ENCODE assay signal across 8 cellular contexts in genomic region chr7:26200113-26200443, GRCh38. TPM values are rescaled to one million over a fixed set of nuclear protein-coding genes. Genes with fewer than 3 reads are reported as not detected.
DNase-seq lines count a peak whose midpoint lies in the region; ATAC-seq, FAIRE-seq and TF ChIP-seq lines count a peak whose summit lies in the region.

No MANE protein-coding gene starts in this region.

- TF ChIP-seq EP300 in H1 (IDR thresholded peaks at IDR 0.05; ENCODE audit: borderline replicate concordance in 1 of 2, low read depth in 2 of 2, low read length in 2 of 2): no peak

- H3K4ac ChIP-seq in H1 (replicated peaks; ENCODE audit: insufficient read length, low read depth, low read length): peak overlapping the region; percentile 96

- intact Hi-C loops in Calu3 (cut with micrococcal nuclease; ENCODE audit: unreplicated experiment): loop anchor here (5.0 kb wide), 3 partner anchors 87 to 167 kb away; no protein-coding TSS in a partner anchor

- H3K4me1 ChIP-seq in H1 (replicated peaks in 1 of 4; ENCODE audit: control insufficient read depth in 3 of 4, insufficient read depth in 4 of 4, low read length in 3 of 4): peaks cover 0 to 9% (median 3%) of the 10 kb centered on the region in 4 experiments; a peak in 3 of 7 replicates

- peaks cover 57 to 89% of the 10 kb centered on the region in 2 experiments for H3K79me2 ChIP-seq in H1 (ENCODE audit: control insufficient read depth in 1 of 2, insufficient read depth in 2 of 2, low read length in 2 of 2)

- no peaks in the 10 kb centered on the region for H3K79me1 ChIP-seq in H1 (ENCODE audit: low read depth, low read length)

- H3K23me2 ChIP-seq in H1 (ENCODE audit: low read depth, low read length): peaks cover 3% of the 10 kb centered on the region; the same call in 1 of the 2 replicates

- H2AK5ac ChIP-seq in H1 (ENCODE audit: low read depth, low read length): peak overlapping the region; percentile 99

- no TSS peak for BruUV-seq in Calu3 (replicated peaks; lab: Mats Ljungman, UMichigan)

- peak overlapping the region; percentile 16 for H2BK120ac ChIP-seq in H1 (replicated peaks; ENCODE audit: low read depth, low read length)

- TF ChIP-seq POLR2A in H1 (IDR thresholded peaks at IDR 0.05; ENCODE audit: control extremely low read depth in 1 of 2, low read depth in 2 of 2, low read length in 2 of 2): no peak; a peak in 1 of 3 replicates

- H3K36me3 Mint-ChIP-seq in Calu3 (ENCODE audit: insufficient read depth, unreplicated experiment): peaks cover 98% of the 10 kb centered on the region
- peaks cover 77% of the 10 kb centered on the region for H3K36me3 Mint-ChIP-seq in activated CD8-positive, alpha-beta memory T cell treated with anti-CD3 and anti-CD28 coated beads, Interleukin-2, amount 10 ng/mL, durations not matched to agents 7 days and 5 days

- WGBS in H1 (ENCODE audit: extremely low coverage in 1 of 2, insufficient coverage in 1 of 2, insufficient read length in 1 of 2, insufficient replicate concordance in 2 of 2, low coverage in 1 of 2, low lambda C conversion rate in 2 of 2, missing lambda C conversion rate in 1 of 2), 2 experiments: 2% methylated on average over 23 of the region's 28 CpGs; no CpG with 5 or more reads in 1 of the 2 experiments

- FAIRE-seq in H1 (lab: Jason Lieb, UNC): no peak

- no peak overlapping the region for H2AFZ ChIP-seq in H1 (ENCODE audit: low read length)

- H3K36me3 ChIP-seq in H1 (ENCODE audit: control insufficient read depth in 2 of 4, insufficient read depth in 4 of 4, low read length in 3 of 4): peaks cover 20 to 61% (median 38%) of the 10 kb centered on the region in 4 experiments

- TF ChIP-seq RAD21 in H1 (IDR thresholded peaks at IDR 0.05 in 1 of 2, conservative IDR thresholded peaks at IDR 0.05 in 1 of 2; ENCODE audit: low read depth in 2 of 2, low read length in 2 of 2): no peak

- DNase-seq in Calu3 (peak; percentile 78), NCI-H69 (lab: John Stamatoyannopoulos, UW) (peak; percentile 88), H1 (ENCODE audit: low read depth in 1 of 2, low spot score in 2 of 2) (peak in 1 of 2 experiments; percentile 84), mucosa of gallbladder (ENCODE audit: low spot score) (peak; percentile 74)
- peak; percentile 85 for DNase-seq in activated CD8-positive, alpha-beta memory T cell treated with anti-CD3 and anti-CD28 coated beads, Interleukin-2, amount 10 ng/mL, durations not matched to agents 7 days and 5 days
- peak; percentile 52 to 64 for DNase-seq in stimulated activated CD8-positive, alpha-beta memory T cell treated with anti-CD3 and anti-CD28 coated beads, Interleukin-4, amount 100 ng/mL, for 1 hour (ENCODE audit: low read depth in 2 of 2, low spot score in 1 of 2)

- no peak overlapping the region; the same call in 1 of the 2 replicates for H2BK15ac ChIP-seq in H1 (ENCODE audit: low read length)

- H3K27ac Mint-ChIP-seq in Calu3 (ENCODE audit: unreplicated experiment): peak overlapping the region; percentile 99
- H3K27ac Mint-ChIP-seq in activated CD8-positive, alpha-beta memory T cell treated with anti-CD3 and anti-CD28 coated beads, Interleukin-2, amount 10 ng/mL, durations not matched to agents 7 days and 5 days: peak overlapping the region; percentile 99

- H3K4me3 ChIP-seq in H1 (ENCODE audit: extremely low read depth in 1 of 4, insufficient read depth in 2 of 4, low read depth in 3 of 4, low read length in 4 of 4): peak overlapping the region; percentile 98 to 99 (median 98)

- no peaks in the 10 kb centered on the region for H3K9me3 ChIP-seq in H1 (ENCODE audit: insufficient read depth in 2 of 2, low read depth in 1 of 2, low read length in 1 of 2)

- H3K27ac ChIP-seq in H1 (ENCODE audit: low read depth, low read length): peak overlapping the region; percentile 99

- POLR2A ChIA-PET in H1 (lab: Charles Lee; ENCODE audit: partially characterized antibody): interaction anchor here (0.6 to 13.1 kb wide), 49 partner anchors 12 to 839 kb away, joined by 3 to 578 read pairs (median 5); partner anchors contain the start of genes NFE2L3 and SNX10

- H2BK12ac ChIP-seq in H1 (ENCODE audit: low read depth, low read length): peak overlapping the region; percentile 85; the same call in 1 of the 2 replicates

- peak overlapping the region; percentile 99 for H3K56ac ChIP-seq in H1 (replicated peaks; ENCODE audit: insufficient read length, low read depth, low read length)

- no peak overlapping the region for H3K23ac ChIP-seq in H1 (ENCODE audit: insufficient read length)

- H3K18ac ChIP-seq in H1 (ENCODE audit: extremely low read depth, low read length): peak overlapping the region; percentile 99

- H3K4me1 Mint-ChIP-seq in Calu3 (ENCODE audit: low read depth, unreplicated experiment): peaks cover 37% of the 10 kb centered on the region
- peaks cover 34% of the 10 kb centered on the region for H3K4me1 Mint-ChIP-seq in activated CD8-positive, alpha-beta memory T cell treated with anti-CD3 and anti-CD28 coated beads, Interleukin-2, amount 10 ng/mL, durations not matched to agents 7 days and 5 days

- H4K20me1 ChIP-seq in H1 (replicated peaks in 1 of 2; ENCODE audit: control insufficient read depth in 1 of 2, insufficient read depth in 2 of 2, low read length in 2 of 2): peaks cover 27 to 46% of the 10 kb centered on the region in 2 experiments

- H4K5ac ChIP-seq in H1 (ENCODE audit: insufficient read length, low read depth, low read length): peak overlapping the region; percentile 94

- peak overlapping the region; percentile 48 to 90; a peak in 3 of 4 replicates for H3K4me2 ChIP-seq in H1 (ENCODE audit: insufficient read depth in 1 of 2, low read depth in 2 of 2, low read length in 2 of 2)

- H3K27me3 ChIP-seq in H1 (replicated peaks in 1 of 4; ENCODE audit: control insufficient read depth in 3 of 4, extremely low read depth in 1 of 4, insufficient read depth in 3 of 4, low read length in 3 of 4): no peaks in the 10 kb centered on the region

- H3K9ac ChIP-seq in H1 (replicated peaks in 1 of 4; ENCODE audit: extremely low read depth in 1 of 4, low read depth in 3 of 4, low read length in 3 of 4): peak overlapping the region; percentile 97 to 100 (median 100)

- H4K8ac ChIP-seq in H1 (ENCODE audit: extremely low read depth, insufficient read depth, low read length): peak overlapping the region; percentile 99; the same call in 1 of the 2 replicates

- peak overlapping the region; percentile 96 for H3K4me3 Mint-ChIP-seq in Calu3 (ENCODE audit: low read depth, unreplicated experiment)
- H3K4me3 Mint-ChIP-seq in activated CD8-positive, alpha-beta memory T cell treated with anti-CD3 and anti-CD28 coated beads, Interleukin-2, amount 10 ng/mL, durations not matched to agents 7 days and 5 days: peak overlapping the region; percentile 100

- no peaks in the 10 kb centered on the region for H3K9me3 Mint-ChIP-seq in Calu3 (ENCODE audit: low read depth, unreplicated experiment)
- no peaks in the 10 kb centered on the region for H3K9me3 Mint-ChIP-seq in activated CD8-positive, alpha-beta memory T cell treated with anti-CD3 and anti-CD28 coated beads, Interleukin-2, amount 10 ng/mL, durations not matched to agents 7 days and 5 days (ENCODE audit: low read depth)

- CTCF ChIA-PET in Calu3 (lab: Charles Lee) (interaction anchor here (1.1 kb wide), 1 partner anchor 45 kb away, joined by 3 read pairs; no protein-coding TSS in a partner anchor), H1 (lab: Charles Lee; ENCODE audit: partially characterized antibody) (interaction anchor here (0.7 to 1.1 kb wide), 3 partner anchors 11 to 241 kb away, joined by 3 read pairs; no protein-coding TSS in a partner anchor)
- CTCF ChIA-PET in activated CD8-positive, alpha-beta memory T cell treated with anti-CD3 and anti-CD28 coated beads, Interleukin-2, amount 10 ng/mL, durations not matched to agents 7 days and 5 days (lab: Charles Lee): interaction anchor here (0.6 to 4.4 kb wide), 6 partner anchors 11 to 110 kb away, joined by 3 to 29 read pairs (median 3); no protein-coding TSS in a partner anchor

- ATAC-seq in HG02678 (IDR thresholded peaks at IDR 0.05; ENCODE audit: unreplicated experiment) (peak; percentile 9), HG03025 (IDR thresholded peaks at IDR 0.05; ENCODE audit: low FRiP score, unreplicated experiment) (no peak)
- peak; percentile 20 for ATAC-seq in activated CD8-positive, alpha-beta memory T cell treated with anti-CD3 and anti-CD28 coated beads, Interleukin-2, amount 10 ng/mL, durations not matched to agents 7 days and 5 days

- H4K91ac ChIP-seq in H1 (replicated peaks; ENCODE audit: insufficient read length, low read length): peak overlapping the region; percentile 97

- H2BK20ac ChIP-seq in H1 (ENCODE audit: low read length): no peak overlapping the region

- H3K14ac ChIP-seq in H1 (ENCODE audit: insufficient read length): no peak overlapping the region

- TF ChIP-seq CTCF in Calu3 (IDR thresholded peaks at IDR 0.05; ENCODE audit: unreplicated experiment): no peak
- no peak for TF ChIP-seq CTCF in H1 (IDR thresholded peaks at IDR 0.05; ENCODE audit: control extremely low read depth in 1 of 3, insufficient read depth in 1 of 3, low read depth in 1 of 3, low read length in 3 of 3)

- peak overlapping the region; percentile 100 for H2BK5ac ChIP-seq in H1 (ENCODE audit: low read depth, low read length)

- no peaks in the 10 kb centered on the region for H3K27me3 Mint-ChIP-seq in Calu3 (ENCODE audit: unreplicated experiment)
- peaks cover 8% of the 10 kb centered on the region for H3K27me3 Mint-ChIP-seq in activated CD8-positive, alpha-beta memory T cell treated with anti-CD3 and anti-CD28 coated beads, Interleukin-2, amount 10 ng/mL, durations not matched to agents 7 days and 5 days

RNA-seq across cellular contexts. Expression of gene HNRNPA2B1, which starts 0.5 kb away (rescaled TPM):
- total RNA-seq in Calu3 (2022) (880 and 924 TPM in 2 replicates), mucosa of gallbladder (344 TPM)
- 100 to 1,000 TPM; 768 to 857 TPM for total RNA-seq in activated CD8-positive, alpha-beta memory T cell treated with anti-CD3 and anti-CD28 coated beads, Interleukin-2, amount 10 ng/mL, durations not matched to agents 7 days and 5 days
- total RNA-seq in H1 (2021; fragmentation: NEBNext Ultra II Directional; extraction: Animal tissue kit (Norgen Biotek cat#: 25700)): 1,232 and 1,255 TPM in 2 replicates
- polyA plus RNA-seq in H1 (2011; rRNA removed): 194 and 276 TPM in 2 replicates
- polyA plus RNA-seq in H1 (2011; cell fraction: cytosol; rRNA removed): 827 TPM
- polyA plus RNA-seq in H1 (2011; cell fraction: nucleus; rRNA removed): 197 TPM
- polyA plus RNA-seq in H1 (2012, experiment 1 of 2): 1,566 to 1,828 TPM (median 1,703 TPM) in 4 replicates
- 307 TPM for polyA plus RNA-seq in H1 (2012, experiment 2 of 2)
- 749 TPM for polyA plus RNA-seq in H1 (2013, experiment 1 of 2)
- polyA plus RNA-seq in H1 (2013, experiment 2 of 2): 693 TPM
- 157 and 166 TPM in 2 replicates for polyA minus RNA-seq in H1 (2011; rRNA and poly(A)+ RNA removed)
- 245 TPM for polyA minus RNA-seq in H1 (2011; cell fraction: cytosol; rRNA and poly(A)+ RNA removed)
- polyA minus RNA-seq in H1 (2011; cell fraction: nucleus; rRNA and poly(A)+ RNA removed): 224 TPM

RNA-seq across cellular contexts. Expression of gene CBX3, which starts 1.5 kb away (rescaled TPM):
- total RNA-seq in Calu3 (2022) (390 and 417 TPM in 2 replicates), mucosa of gallbladder (71.9 TPM)
- total RNA-seq in activated CD8-positive, alpha-beta memory T cell treated with anti-CD3 and anti-CD28 coated beads, Interleukin-2, amount 10 ng/mL, durations not matched to agents 7 days and 5 days: 100 to 1,000 TPM; 235 to 279 TPM
- total RNA-seq in H1 (2021; fragmentation: NEBNext Ultra II Directional; extraction: Animal tissue kit (Norgen Biotek cat#: 25700)): 252 and 258 TPM in 2 replicates
- polyA plus RNA-seq in H1 (2011; rRNA removed): 48.7 and 71.3 TPM in 2 replicates
- 108 TPM for polyA plus RNA-seq in H1 (2011; cell fraction: cytosol; rRNA removed)
- 30.8 TPM for polyA plus RNA-seq in H1 (2011; cell fraction: nucleus; rRNA removed)
- 126 to 242 TPM (median 134 TPM) in 4 replicates for polyA plus RNA-seq in H1 (2012, experiment 1 of 2)
- 21.1 TPM for polyA plus RNA-seq in H1 (2012, experiment 2 of 2)
- 208 TPM for polyA plus RNA-seq in H1 (2013, experiment 1 of 2)
- polyA plus RNA-seq in H1 (2013, experiment 2 of 2): 214 TPM
- 30.5 and 38.3 TPM in 2 replicates for polyA minus RNA-seq in H1 (2011; rRNA and poly(A)+ RNA removed)
- 47.8 TPM for polyA minus RNA-seq in H1 (2011; cell fraction: cytosol; rRNA and poly(A)+ RNA removed)
- polyA minus RNA-seq in H1 (2011; cell fraction: nucleus; rRNA and poly(A)+ RNA removed): 130 TPM

RNA-seq across cellular contexts. Expression of gene NFE2L3, which starts 48.1 kb away (rescaled TPM):
- total RNA-seq in Calu3 (2022) (74.3 and 108 TPM in 2 replicates), mucosa of gallbladder (8.7 TPM)
- total RNA-seq in activated CD8-positive, alpha-beta memory T cell treated with anti-CD3 and anti-CD28 coated beads, Interleukin-2, amount 10 ng/mL, durations not matched to agents 7 days and 5 days: 10 to 100 TPM; 20.1 to 44.4 TPM
- 62.6 and 64.9 TPM in 2 replicates for total RNA-seq in H1 (2021; fragmentation: NEBNext Ultra II Directional; extraction: Animal tissue kit (Norgen Biotek cat#: 25700))
- 27.6 and 76.5 TPM in 2 replicates for polyA plus RNA-seq in H1 (2011; rRNA removed)
- polyA plus RNA-seq in H1 (2011; cell fraction: cytosol; rRNA removed): 39.6 TPM
- 19.2 TPM for polyA plus RNA-seq in H1 (2011; cell fraction: nucleus; rRNA removed)
- polyA plus RNA-seq in H1 (2012, experiment 1 of 2): 35.5 to 56.0 TPM (median 45.7 TPM) in 4 replicates
- 14.2 TPM for polyA plus RNA-seq in H1 (2012, experiment 2 of 2)
- 169 TPM for polyA plus RNA-seq in H1 (2013, experiment 1 of 2)
- 181 TPM for polyA plus RNA-seq in H1 (2013, experiment 2 of 2)
- 35.9 and 101 TPM in 2 replicates for polyA minus RNA-seq in H1 (2011; rRNA and poly(A)+ RNA removed)
- 22.8 TPM for polyA minus RNA-seq in H1 (2011; cell fraction: cytosol; rRNA and poly(A)+ RNA removed)
- 35.1 TPM for polyA minus RNA-seq in H1 (2011; cell fraction: nucleus; rRNA and poly(A)+ RNA removed)
